11 cellular contexts compared by ENCODE assay signal in genomic region chr18:61333746-61334490, GRCh38. TPM values are rescaled to one million over a fixed set of nuclear protein-coding genes. Genes with fewer than 3 reads are reported as not detected.
DNase-seq lines count a peak whose midpoint lies in the region; ATAC-seq and TF ChIP-seq lines count a peak whose summit lies in the region.
"Had no signal": no experiment of that assay in that cellular context is flagged by ENCODE, and none has a peak within 500 bp of the region (broad histone marks: within the 10 kb centered on the region; RNA-seq: fewer than 3 reads in every experiment).

No MANE protein-coding gene starts in this region.

- H3K9me3 ChIP-seq in HUES64 (ENCODE audit: insufficient read depth, low read depth, low read length) (no peaks in the 10 kb centered on the region), breast epithelium (no peaks in the 10 kb centered on the region), iPS-20b (ENCODE audit: insufficient read depth, low read depth, low read length) (no peaks in the 10 kb centered on the region), spleen (no peaks in the 10 kb centered on the region)

- no peak overlapping the region for H3K27ac ChIP-seq in HUES64 (ENCODE audit: low read depth, low read length)
- H3K27ac ChIP-seq in breast epithelium = no peak overlapping the region
- H3K27ac ChIP-seq in iPS-20b (ENCODE audit: low read length) = no peak overlapping the region
- H3K27ac ChIP-seq in spleen = no peak overlapping the region

- WGBS in HUES64 = under 1% methylated on average over 73 of the region's 73 CpGs
- 2 to 18% (median 3%) methylated on average over 42 to 73 of the region's 73 CpGs for WGBS in spleen, 5 donors

- DNase-seq in breast epithelium (ENCODE audit: low spot score in 2 of 2) (no peak), spleen (peak; percentile 66)
- no peak for DNase-seq in activated T-helper 2 cell treated with anti-CD3 and anti-CD28 coated beads, Interferon-gamma antibody, Interleukin-2, Interleukin-4, amounts not matched to agents 10 μg/mL and 5 μg/mL and 100 μg/mL, durations not matched to agents 14 hours and 24 hours and 36 hours (ENCODE audit: low spot score)
- DNase-seq in stimulated activated naive B cell treated with anti-CD40 and anti-IgM and Interleukin-4, amounts not matched to agents 10 μg/mL and 1 μg/mL and 100 μg/mL, for 72 hours = no peak
- DNase-seq: central memory CD4-positive, alpha-beta T cell had no signal

- no peaks in the 10 kb centered on the region; the same call in 1 of the 2 replicates for H3K4me1 ChIP-seq in HUES64 (ENCODE audit: insufficient read depth, low read length)
- peaks cover 0 to 5% of the 10 kb centered on the region in 2 donors for H3K4me1 ChIP-seq in breast epithelium
- H3K4me1 ChIP-seq in iPS-20b (ENCODE audit: insufficient read depth, low read length) = peaks cover 3% of the 10 kb centered on the region; the same call in 1 of the 2 replicates
- H3K4me1 ChIP-seq in spleen = peaks cover 0 to 30% (median 19%) of the 10 kb centered on the region in 6 donors

- H3K9me3 Mint-ChIP-seq in activated T-helper 2 cell treated with anti-CD3 and anti-CD28 coated beads, Interferon-gamma antibody, Interleukin-2, Interleukin-4, amounts not matched to agents 10 μg/mL and 5 μg/mL and 100 μg/mL, durations not matched to agents 14 hours and 24 hours and 36 hours = no peaks in the 10 kb centered on the region
- H3K9me3 Mint-ChIP-seq in stimulated activated naive B cell treated with anti-CD40 and anti-IgM and Interleukin-4, amounts not matched to agents 10 μg/mL and 1 μg/mL and 100 μg/mL, for 72 hours = peaks cover 0 to 2% of the 10 kb centered on the region in 2 donors
- H3K9me3 Mint-ChIP-seq: T-helper 1 cell treated with Interleukin-12 subunit alpha and Interleukin-12 subunit beta and Interleukin-4 antibody, amounts not matched to agents 30 μg/mL and 1 μg/mL, for 36 hours had no signal

- no peaks in the 10 kb centered on the region for H3K4me1 Mint-ChIP-seq in activated T-helper 2 cell treated with anti-CD3 and anti-CD28 coated beads, Interferon-gamma antibody, Interleukin-2, Interleukin-4, amounts not matched to agents 10 μg/mL and 5 μg/mL and 100 μg/mL, durations not matched to agents 14 hours and 24 hours and 36 hours (ENCODE audit: low read depth)
- H3K4me1 Mint-ChIP-seq in stimulated activated naive B cell treated with anti-CD40 and anti-IgM and Interleukin-4, amounts not matched to agents 10 μg/mL and 1 μg/mL and 100 μg/mL, for 72 hours = peaks cover 3 to 5% of the 10 kb centered on the region in 2 donors

- H3K27me3 ChIP-seq in HUES64 (ENCODE audit: insufficient read depth, low read length) = peaks cover 43% of the 10 kb centered on the region
- peaks cover 0 to 23% of the 10 kb centered on the region in 2 donors for H3K27me3 ChIP-seq in breast epithelium
- peaks cover 54% of the 10 kb centered on the region for H3K27me3 ChIP-seq in iPS-20b (ENCODE audit: insufficient read depth, low read length)
- H3K27me3 ChIP-seq in spleen (replicated peaks in 1 of 7) = peaks cover 0 to 69% (median 23%) of the 10 kb centered on the region in 7 donors

- TF ChIP-seq CTCF in breast epithelium (IDR thresholded peaks at IDR 0.05) = no peak
- TF ChIP-seq CTCF in spleen (IDR thresholded peaks at IDR 0.05 in 8 of 11, conservative IDR thresholded peaks at IDR 0.05 in 3 of 11) = no peak

- intact Hi-C loops in breast epithelium (cut with DNase I; ENCODE audit: low total_unique reads) = no loop called here
- intact Hi-C loops in spleen (cut with DNase I; ENCODE audit: low total_unique reads) = no loop called here
- intact Hi-C loops in activated T-helper 2 cell treated with anti-CD3 and anti-CD28 coated beads, Interferon-gamma antibody, Interleukin-2, Interleukin-4, amounts not matched to agents 10 μg/mL and 5 μg/mL and 100 μg/mL, durations not matched to agents 14 hours and 24 hours and 36 hours (cut with micrococcal nuclease) = no loop called here

- H3K4me3 ChIP-seq in HUES64 (ENCODE audit: low read length) (peak overlapping the region; percentile 72), breast epithelium (peak overlapping the region; percentile 37 to 60 (median 44)), iPS-20b (ENCODE audit: low read length) (peak overlapping the region; percentile 82), spleen (peak overlapping the region in 7 of 8 donors; percentile 19 to 59 (median 30))

- H3K27ac Mint-ChIP-seq in activated T-helper 2 cell treated with anti-CD3 and anti-CD28 coated beads, Interferon-gamma antibody, Interleukin-2, Interleukin-4, amounts not matched to agents 10 μg/mL and 5 μg/mL and 100 μg/mL, durations not matched to agents 14 hours and 24 hours and 36 hours = no peak overlapping the region
- H3K27ac Mint-ChIP-seq in stimulated activated naive B cell treated with anti-CD40 and anti-IgM and Interleukin-4, amounts not matched to agents 10 μg/mL and 1 μg/mL and 100 μg/mL, for 72 hours = no peak overlapping the region
- H3K27ac Mint-ChIP-seq: IgD-negative memory B cell; T-helper 1 cell treated with Interleukin-12 subunit alpha and Interleukin-12 subunit beta and Interleukin-4 antibody, amounts not matched to agents 30 μg/mL and 1 μg/mL, for 36 hours had no signal

- no peaks in the 10 kb centered on the region for H3K36me3 Mint-ChIP-seq in activated T-helper 2 cell treated with anti-CD3 and anti-CD28 coated beads, Interferon-gamma antibody, Interleukin-2, Interleukin-4, amounts not matched to agents 10 μg/mL and 5 μg/mL and 100 μg/mL, durations not matched to agents 14 hours and 24 hours and 36 hours (ENCODE audit: low read depth)
- H3K36me3 Mint-ChIP-seq in stimulated activated naive B cell treated with anti-CD40 and anti-IgM and Interleukin-4, amounts not matched to agents 10 μg/mL and 1 μg/mL and 100 μg/mL, for 72 hours = peaks cover 0 to 2% of the 10 kb centered on the region in 2 donors
- H3K36me3 Mint-ChIP-seq: IgD-negative memory B cell had no signal

- H3K4me3 Mint-ChIP-seq in activated T-helper 2 cell treated with anti-CD3 and anti-CD28 coated beads, Interferon-gamma antibody, Interleukin-2, Interleukin-4, amounts not matched to agents 10 μg/mL and 5 μg/mL and 100 μg/mL, durations not matched to agents 14 hours and 24 hours and 36 hours (ENCODE audit: low read depth) = no peak overlapping the region
- no peak overlapping the region for H3K4me3 Mint-ChIP-seq in stimulated activated naive B cell treated with anti-CD40 and anti-IgM and Interleukin-4, amounts not matched to agents 10 μg/mL and 1 μg/mL and 100 μg/mL, for 72 hours
- H3K4me3 Mint-ChIP-seq: T-helper 1 cell treated with Interleukin-12 subunit alpha and Interleukin-12 subunit beta and Interleukin-4 antibody, amounts not matched to agents 30 μg/mL and 1 μg/mL, for 36 hours had no signal

- H3K36me3 ChIP-seq in HUES64 (ENCODE audit: insufficient read depth, low read length) (no peaks in the 10 kb centered on the region), breast epithelium (no peaks in the 10 kb centered on the region), iPS-20b (ENCODE audit: insufficient read depth, low read depth, low read length) (no peaks in the 10 kb centered on the region), spleen (no peaks in the 10 kb centered on the region)

- TF ChIP-seq POLR2A in breast epithelium (IDR thresholded peaks at IDR 0.05) = no peak
- TF ChIP-seq POLR2A in spleen (IDR thresholded peaks at IDR 0.05) = no peak

- H3K9ac ChIP-seq in HUES64 (ENCODE audit: low read depth, low read length) (peak overlapping the region; percentile 43; the same call in 1 of the 2 replicates), iPS-20b (ENCODE audit: low read depth, low read length) (peak overlapping the region; percentile 62; the same call in 1 of the 2 replicates)

- peaks cover 28% of the 10 kb centered on the region for H3K27me3 Mint-ChIP-seq in activated T-helper 2 cell treated with anti-CD3 and anti-CD28 coated beads, Interferon-gamma antibody, Interleukin-2, Interleukin-4, amounts not matched to agents 10 μg/mL and 5 μg/mL and 100 μg/mL, durations not matched to agents 14 hours and 24 hours and 36 hours (ENCODE audit: low read depth)
- H3K27me3 Mint-ChIP-seq in stimulated activated naive B cell treated with anti-CD40 and anti-IgM and Interleukin-4, amounts not matched to agents 10 μg/mL and 1 μg/mL and 100 μg/mL, for 72 hours = peaks cover 39 to 54% of the 10 kb centered on the region in 2 donors

- ATAC-seq in HG03565 (IDR thresholded peaks at IDR 0.05; ENCODE audit: unreplicated experiment) (no peak), GM18861 (IDR thresholded peaks at IDR 0.05; ENCODE audit: unreplicated experiment) (no peak)
- no peak for ATAC-seq in stimulated activated naive B cell treated with anti-CD40 and anti-IgM and Interleukin-4, amounts not matched to agents 10 μg/mL and 1 μg/mL and 100 μg/mL, for 72 hours (replicated peaks)

RNA-seq across cellular contexts. Expression of gene CDH20, which starts 0.7 kb away (rescaled TPM):
- 1.2 TPM for polyA plus RNA-seq in HUES64 (2013, experiment 1 of 2)
- 4.0 TPM for polyA plus RNA-seq in HUES64 (2013, experiment 2 of 2)
- total RNA-seq in breast epithelium (10 to 100 TPM in 1 of 3 donors, 1 to 10 TPM in 1, under 1 TPM in 1; 0.66 to 18.1 (median 1.2) TPM), spleen (not detected)
- under 1 TPM in 2 of 3 donors, not detected in 1; 0.04 to 0.05 TPM for polyA plus RNA-seq in spleen
- not detected in 2 replicates for total RNA-seq in activated T-helper 2 cell treated with anti-CD3 and anti-CD28 coated beads, Interferon-gamma antibody, Interleukin-2, Interleukin-4, amounts not matched to agents 10 μg/mL and 5 μg/mL and 100 μg/mL, durations not matched to agents 14 hours and 24 hours and 36 hours
- polyA plus RNA-seq: IgD-negative memory B cell had no signal

Comparison
In these comparisons a context has a peak if more than half of its experiments do, and no peak if none do; other contexts are left out.
1. H3K4me3 ChIP-seq: peak in every context shown above with its lines; median percentile 82 in iPS-20b; 72 in HUES64; 44 in breast epithelium; 30 in spleen.